In the genomic region with DNA sequence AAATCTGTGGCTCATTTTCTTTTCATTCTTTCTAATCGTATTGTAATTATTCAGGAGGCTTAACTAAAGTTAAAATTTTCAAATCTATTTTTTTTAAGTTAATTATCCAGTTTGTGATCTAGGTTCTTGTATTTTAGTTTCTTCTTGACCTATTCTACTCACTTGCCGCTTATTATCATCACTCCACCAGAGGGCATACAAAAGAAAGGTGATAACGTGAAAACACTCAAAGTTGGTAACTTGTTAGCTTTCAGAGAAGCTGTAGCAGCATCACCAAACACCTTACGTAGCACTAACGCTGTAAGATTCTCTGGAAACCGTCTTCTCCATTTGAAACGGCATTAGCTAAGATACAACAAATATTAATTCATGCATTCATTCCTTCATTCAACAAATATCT, we compare ENCODE assay signal across 9 cellular contexts. TPM values are rescaled to one million over a fixed set of nuclear protein-coding genes. Genes with fewer than 3 reads are reported as not detected.
DNase-seq lines count a peak whose midpoint lies in the region; ATAC-seq and TF ChIP-seq lines count a peak whose summit lies in the region.
"Had no signal": no experiment of that assay in that cellular context is flagged by ENCODE, and none has a peak within 500 bp of the region (broad histone marks: within the 10 kb centered on the region; RNA-seq: fewer than 3 reads in every experiment).

No MANE protein-coding gene starts in this region.

- H3K36me3 ChIP-seq in Panc1 (ENCODE audit: control insufficient read depth, insufficient read depth, low read length) (no peaks in the 10 kb centered on the region), thyroid gland (no peaks in the 10 kb centered on the region)

- in situ Hi-C loops in Panc1 (cut with HindIII; ENCODE audit: low pct_unique_long_range_greater_than_20kb, low sequenced_read_pairs) = no loop called here

- CTCF ChIA-PET in AG04449 (lab: Yijun Ruan, JAX) (interaction anchor here (0.8 to 1.0 kb wide), 3 partner anchors 17 to 122 kb away, joined by 3 to 7 read pairs (median 3); no protein-coding TSS in a partner anchor), Panc1 (lab: Charles Lee) (interaction anchor here (0.8 kb wide), 1 partner anchor 112 kb away, joined by 4 read pairs; no protein-coding TSS in a partner anchor)

- no peak for TF ChIP-seq POLR2A in thyroid gland (IDR thresholded peaks at IDR 0.05)

- H3K4me3 ChIP-seq in AG04449 (ENCODE audit: low read depth, low read length) (no peak overlapping the region), Panc1 (ENCODE audit: low read depth in 2 of 2, low read length in 2 of 2) (no peak overlapping the region), fibroblast of villous mesenchyme (ENCODE audit: low read depth, low read length) (no peak overlapping the region), thyroid gland (replicated peaks in 1 of 3) (no peak overlapping the region)

- H3K9me3 ChIP-seq in Panc1 (ENCODE audit: control insufficient read depth, insufficient read depth, low read depth, low read length) (no peaks in the 10 kb centered on the region), thyroid gland (no peaks in the 10 kb centered on the region)

- BruUV-seq in Panc1 (replicated peaks; lab: Mats Ljungman, UMichigan) = no TSS peak

- H3K27me3 ChIP-seq in Panc1 (ENCODE audit: control insufficient read depth, insufficient read depth, low read length) = no peaks in the 10 kb centered on the region
- no peaks in the 10 kb centered on the region for H3K27me3 ChIP-seq in thyroid gland

- DNase-seq in AG04449 (ENCODE audit: low read depth, low spot score) = no peak
- DNase-seq in GM10266 (ENCODE audit: extremely low spot score) = no peak
- no peak for DNase-seq in Panc1 (ENCODE audit: low read depth, low spot score)
- peak; percentile 29 for DNase-seq in fibroblast of villous mesenchyme (ENCODE audit: low read depth)
- no peak for DNase-seq in thyroid gland
- no peak for DNase-seq in activated T-cell treated with anti-CD3 and anti-CD28 coated beads, Interleukin-2, amount 50 U/mL, for 48 hours
- DNase-seq in activated CD8-positive, alpha-beta memory T cell treated with anti-CD3 and anti-CD28 coated beads, Interleukin-2, amount 50 U/mL, for 48 hours = no peak
- DNase-seq in hypothalamus (lab: John Stamatoyannopoulos, UW) = no peak
- DNase-seq: stimulated activated CD4-positive, alpha-beta T cell treated with anti-CD3 and anti-CD28 coated beads, Interleukin-12 subunit alpha, Interleukin-12 subunit beta, amount 100 ng/mL, for 4 hours had no signal

- TF ChIP-seq CTCF in AG04449 (IDR thresholded peaks at IDR 0.05; ENCODE audit: insufficient read depth, low read length, missing control alignments) (peak; percentile 10), GM10266 (IDR thresholded peaks at IDR 0.05; ENCODE audit: control insufficient read depth, insufficient read depth, low read depth, missing control alignments) (peak; percentile 35), Panc1 (IDR thresholded peaks at IDR 0.05) (peak; percentile 60; the same call in 1 of the 2 replicates), fibroblast of villous mesenchyme (IDR thresholded peaks at IDR 0.05; ENCODE audit: insufficient read depth, low read depth, low read length) (peak; percentile 42), thyroid gland (IDR thresholded peaks at IDR 0.05) (peak in 1 of 6 experiments; percentile 14)

- ATAC-seq in Panc1 = no peak

- intact Hi-C loops in Panc1 (cut with micrococcal nuclease; ENCODE audit: unreplicated experiment) = loop anchor here (1.0 kb wide), 1 partner anchor 112 kb away; no protein-coding TSS in a partner anchor
- intact Hi-C loops in thyroid gland (cut with DNase I) = no loop called here

- no peak overlapping the region for H3K27ac ChIP-seq in Panc1 (ENCODE audit: low read length)
- H3K27ac ChIP-seq in thyroid gland = no peak overlapping the region

- H3K4me1 ChIP-seq in Panc1 (ENCODE audit: control insufficient read depth, insufficient read depth, low read length) (0 out of 2 replicates have a peak, but pooled peaks cover 3% of the 10 kb centered on the region), thyroid gland (peaks cover 9% of the 10 kb centered on the region in 2 donors)

- 71 to 72% methylated on average over 7 of the region's 7 CpGs for WGBS in thyroid gland, 2 donors

- POLR2A ChIA-PET in AG04449 (lab: Yijun Ruan, JAX) = no interaction called here
- POLR2A ChIA-PET in Panc1 (lab: Charles Lee) = no interaction called here

RNA-seq across cellular contexts. Expression of a gene that starts 4.8 kb away (rescaled TPM):
- 26.7 TPM for total RNA-seq in Panc1 (2021; ENCODE audit: unreplicated experiment)
- 9.7 TPM for polyA plus RNA-seq in Panc1 (2012; ENCODE audit: insufficient read length)
- 71.5 and 87.2 TPM in 2 replicates for total RNA-seq in fibroblast of villous mesenchyme
- 10 to 100 TPM; 14.5 to 43.7 (median 28.8) TPM for total RNA-seq in thyroid gland
